In genomic region chr20:34088305-34088870, GRCh38 we compare ENCODE assay signal across 15 cellular contexts. TPM values are rescaled to one million over a fixed set of nuclear protein-coding genes. Genes with fewer than 3 reads are reported as not detected.
DNase-seq lines count a peak whose midpoint lies in the region; ATAC-seq and TF ChIP-seq lines count a peak whose summit lies in the region.
"Had no signal": no experiment of that assay in that cellular context is flagged by ENCODE, and none has a peak within 500 bp of the region (broad histone marks: within the 10 kb centered on the region; RNA-seq: fewer than 3 reads in every experiment).

No MANE protein-coding gene starts in this region.

- H3K4me3 ChIP-seq in right cardiac atrium (ENCODE audit: low read length) (no peak overlapping the region), right atrium auricular region (no peak overlapping the region), esophagus muscularis mucosa (no peak overlapping the region)
- H3K4me3 ChIP-seq: GM23248 had no signal

- DNase-seq in right cardiac atrium (no peak), right atrium auricular region (ENCODE audit: low spot score) (no peak), memory B cell (ENCODE audit: low spot score in 2 of 2) (no peak), esophagus muscularis mucosa (ENCODE audit: extremely low spot score) (no peak), T-helper 9 cell (no peak), GM03348 (ENCODE audit: low spot score) (no peak), GM19238 (ENCODE audit: insufficient read length, low spot score) (no peak)
- DNase-seq: amniotic stem cell; cerebellar nuclear complex; GM23248; NCI-H146; NCI-H345; NK-92 treated with Interleukin-12 subunit alpha and Interleukin-12 subunit beta, amount 100 ng/mL, for 24 hours had no signal

- intact Hi-C loops in right cardiac atrium (cut with DNase I) = no loop called here
- intact Hi-C loops in esophagus muscularis mucosa (cut with DNase I) = no loop called here

- no peak for TF ChIP-seq POLR2A in esophagus muscularis mucosa (IDR thresholded peaks at IDR 0.05; ENCODE audit: low read depth)

- peaks cover 57% of the 10 kb centered on the region for H3K36me3 ChIP-seq in right atrium auricular region
- H3K36me3 ChIP-seq in esophagus muscularis mucosa = peaks cover 59 to 94% (median 83%) of the 10 kb centered on the region in 4 donors

- H3K27me3 Mint-ChIP-seq in activated naive CD8-positive, alpha-beta T cell = no peaks in the 10 kb centered on the region
- no peaks in the 10 kb centered on the region for H3K27me3 Mint-ChIP-seq in memory B cell

- no peak for TF ChIP-seq EP300 in esophagus muscularis mucosa (IDR thresholded peaks at IDR 0.05)

- H3K4me1 ChIP-seq in right cardiac atrium (ENCODE audit: control insufficient read depth, insufficient read depth, low read length) (peaks cover 7% of the 10 kb centered on the region), right atrium auricular region (peaks cover 0 to 30% of the 10 kb centered on the region in 2 donors), esophagus muscularis mucosa (peaks cover 6 to 23% (median 9%) of the 10 kb centered on the region in 4 donors)

- H3K36me3 Mint-ChIP-seq in activated naive CD8-positive, alpha-beta T cell = peaks cover 7% of the 10 kb centered on the region
- H3K36me3 Mint-ChIP-seq in memory B cell = peaks cover 30% of the 10 kb centered on the region

- no peaks in the 10 kb centered on the region for H3K9me3 Mint-ChIP-seq in activated naive CD8-positive, alpha-beta T cell (ENCODE audit: low read depth)
- H3K9me3 Mint-ChIP-seq in memory B cell = no peaks in the 10 kb centered on the region
- H3K9me3 Mint-ChIP-seq: nephron had no signal

- TF ChIP-seq CTCF in right atrium auricular region (IDR thresholded peaks at IDR 0.05) (no peak), esophagus muscularis mucosa (IDR thresholded peaks at IDR 0.05) (no peak)

- WGBS in right cardiac atrium = 79% methylated on average over 9 of the region's 9 CpGs
- 90% methylated on average over 8 of the region's 9 CpGs for WGBS in esophagus muscularis mucosa

- no peak overlapping the region for H3K4me3 Mint-ChIP-seq in activated naive CD8-positive, alpha-beta T cell
- no peak overlapping the region for H3K4me3 Mint-ChIP-seq in memory B cell
- H3K4me3 Mint-ChIP-seq: nephron had no signal

- H3K27ac Mint-ChIP-seq in activated naive CD8-positive, alpha-beta T cell = peak overlapping the region; percentile 80
- H3K27ac Mint-ChIP-seq in memory B cell = peak overlapping the region; percentile 22

- peaks cover 25% of the 10 kb centered on the region for H3K4me1 Mint-ChIP-seq in activated naive CD8-positive, alpha-beta T cell (ENCODE audit: low read depth)
- peaks cover 19% of the 10 kb centered on the region for H3K4me1 Mint-ChIP-seq in memory B cell

- H3K27ac ChIP-seq in right cardiac atrium (ENCODE audit: low read length) (peak overlapping the region; percentile 59), right atrium auricular region (no peak overlapping the region), esophagus muscularis mucosa (replicated peaks in 1 of 4) (no peak overlapping the region)
- H3K27ac ChIP-seq: GM23248 had no signal

- H3K9me3 ChIP-seq in right cardiac atrium (ENCODE audit: control insufficient read depth, low read length) = no peaks in the 10 kb centered on the region
- no peaks in the 10 kb centered on the region for H3K9me3 ChIP-seq in right atrium auricular region
- H3K9me3 ChIP-seq in esophagus muscularis mucosa = no peaks in the 10 kb centered on the region

- no peaks in the 10 kb centered on the region for H3K27me3 ChIP-seq in right cardiac atrium (ENCODE audit: control insufficient read depth, insufficient read depth)
- no peaks in the 10 kb centered on the region for H3K27me3 ChIP-seq in right atrium auricular region
- H3K27me3 ChIP-seq in esophagus muscularis mucosa = no peaks in the 10 kb centered on the region

- no peak for ATAC-seq in right cardiac atrium
- no peak for ATAC-seq in memory B cell (ENCODE audit: low read depth)

RNA-seq across cellular contexts. Expression of gene EIF2S2, which starts 23.7 kb away (rescaled TPM):
- total RNA-seq in right cardiac atrium (10 to 100 TPM; 36.0 to 46.9 (median 39.5) TPM), right atrium auricular region (10 to 100 TPM; 35.1 to 35.6 TPM), esophagus muscularis mucosa (10 to 100 TPM; 48.6 to 64.2 (median 58.7) TPM)
- polyA plus RNA-seq in right cardiac atrium = 37.3 TPM
